ENCODE assay signal across 8 cellular contexts in genomic region chr15:40104865-40105516, GRCh38. TPM values are rescaled to one million over a fixed set of nuclear protein-coding genes. Genes with fewer than 3 reads are reported as not detected.
DNase-seq lines count a peak whose midpoint lies in the region; ATAC-seq and TF ChIP-seq lines count a peak whose summit lies in the region.

No MANE protein-coding gene starts in this region.

- H3K4me3 Mint-ChIP-seq in IgD-negative memory B cell = peak overlapping the region; percentile 82 to 98 (median 94)

- H3F3A ChIP-seq in OCI-LY1 (ENCODE audit: insufficient read depth, low read length) = no peaks in the 10 kb centered on the region; the same call in 1 of the 2 replicates

- H3K9me3 ChIP-seq in OCI-LY1 (ENCODE audit: low read length) (no peaks in the 10 kb centered on the region), mucosa of rectum (ENCODE audit: control insufficient read depth in 2 of 2, low read length in 2 of 2) (no peaks in the 10 kb centered on the region)

- in situ Hi-C loops in GM13977 (cut with MboI; ENCODE audit: low pct_unique_long_range_greater_than_20kb, low sequenced_read_pairs, unreplicated experiment) = loop anchor here (5.0 to 10.0 kb wide), 2 partner anchors 58 to 60 kb away; partner anchors contain the start of gene BUB1B

- H3K4me1 Mint-ChIP-seq in IgD-negative memory B cell = peaks cover 41 to 66% (median 65%) of the 10 kb centered on the region in 3 donors

- peak overlapping the region; percentile 98 for H3K27ac ChIP-seq in OCI-LY1 (ENCODE audit: low read depth, low read length, poor library complexity, severe bottlenecking)
- peak overlapping the region; percentile 70 to 92 for H3K27ac ChIP-seq in mucosa of rectum (ENCODE audit: low read depth in 2 of 2, low read length in 2 of 2)

- H4K20me1 ChIP-seq in OCI-LY1 (ENCODE audit: insufficient read depth, low read length) = no peaks in the 10 kb centered on the region

- H3K4me3 ChIP-seq in OCI-LY1 (ENCODE audit: low read depth, low read length, poor library complexity, severe bottlenecking) (peak overlapping the region; percentile 76), epithelial cell of proximal tubule (ENCODE audit: low read depth, low read length) (peak overlapping the region; percentile 23), mucosa of rectum (ENCODE audit: low read length in 2 of 2) (peak overlapping the region; percentile 16 to 28)

- TF ChIP-seq CTCF in GM13977 (IDR thresholded peaks at IDR 0.05; ENCODE audit: extremely low read depth, insufficient read depth, missing control alignments) = peak; percentile 84
- TF ChIP-seq CTCF in OCI-LY1 (IDR thresholded peaks at IDR 0.05; ENCODE audit: low read length) = peak; percentile 99
- peak; percentile 96 for TF ChIP-seq CTCF in epithelial cell of proximal tubule (conservative IDR thresholded peaks at IDR 0.05; ENCODE audit: low read depth, low read length)

- H3K27me3 ChIP-seq in OCI-LY1 (ENCODE audit: insufficient read depth, low read length) = no peaks in the 10 kb centered on the region
- H3K27me3 ChIP-seq in mucosa of rectum (ENCODE audit: control insufficient read depth in 2 of 2, insufficient read depth in 2 of 2, low read length in 2 of 2) = no peaks in the 10 kb centered on the region

- peaks cover 44% of the 10 kb centered on the region; the same call in 1 of the 2 replicates for H3K36me3 ChIP-seq in OCI-LY1 (ENCODE audit: insufficient read depth, low read length)
- peaks cover 0 to 3% of the 10 kb centered on the region in 2 donors for H3K36me3 ChIP-seq in mucosa of rectum (ENCODE audit: control insufficient read depth in 2 of 2, insufficient read depth in 2 of 2, low read length in 2 of 2)

- H3K9ac ChIP-seq in OCI-LY1 (ENCODE audit: low read length) = peak overlapping the region; percentile 84
- H3K9ac ChIP-seq in mucosa of rectum (ENCODE audit: low read depth in 1 of 2, low read length in 2 of 2) = peak overlapping the region; percentile 54 to 88

- H3K9me3 Mint-ChIP-seq in IgD-negative memory B cell = no peaks in the 10 kb centered on the region

- H3K4me1 ChIP-seq in OCI-LY1 (ENCODE audit: insufficient read depth, low read length, severe bottlenecking) = peaks cover 88% of the 10 kb centered on the region
- peaks cover 84 to 85% of the 10 kb centered on the region in 2 donors for H3K4me1 ChIP-seq in mucosa of rectum (ENCODE audit: control insufficient read depth in 2 of 2, insufficient read depth in 2 of 2, low read length in 2 of 2)

- H2AFZ ChIP-seq in OCI-LY1 (ENCODE audit: low read length) = no peak overlapping the region

- H3K36me3 Mint-ChIP-seq in IgD-negative memory B cell = peaks cover 13% of the 10 kb centered on the region

- peak; percentile 84 for DNase-seq in GM13977 (ENCODE audit: low spot score)
- DNase-seq in activated T-cell treated with anti-CD3 and anti-CD28 coated beads for 24 hours (ENCODE audit: low read depth) = peak; percentile 76
- DNase-seq in epithelial cell of proximal tubule (ENCODE audit: low read depth) = no peak
- DNase-seq in stimulated activated CD8-positive, alpha-beta memory T cell treated with anti-CD3 and anti-CD28 coated beads, Interleukin-4, amount 100 ng/mL, for 24 hours (ENCODE audit: low read depth) = peak; percentile 70

- H3K9me2 ChIP-seq in OCI-LY1 (ENCODE audit: low read depth, low read length) = no peaks in the 10 kb centered on the region

- peak overlapping the region; percentile 82 for H3K4me2 ChIP-seq in OCI-LY1 (ENCODE audit: low read length)

- H3K27ac Mint-ChIP-seq in IgD-negative memory B cell = peak overlapping the region; percentile 86 to 99 (median 97)

- no peaks in the 10 kb centered on the region for H3K27me3 Mint-ChIP-seq in IgD-negative memory B cell

- H3K79me2 ChIP-seq in OCI-LY1 (ENCODE audit: insufficient read depth, low read length) = no peaks in the 10 kb centered on the region

- ATAC-seq in GM21423 (IDR thresholded peaks at IDR 0.05; ENCODE audit: unreplicated experiment) = no peak

RNA-seq across cellular contexts. Expression of gene BMF, which starts 3.7 kb away (rescaled TPM):
- 5.8 TPM for polyA plus RNA-seq in IgD-negative memory B cell
- 4.6 and 33.1 TPM in 2 replicates for total RNA-seq in epithelial cell of proximal tubule

RNA-seq across cellular contexts. Expression of gene BUB1B, which starts 55.9 kb away (rescaled TPM):
- 0.55 TPM for polyA plus RNA-seq in IgD-negative memory B cell
- 59.8 and 86.4 TPM in 2 replicates for total RNA-seq in epithelial cell of proximal tubule

Comparison
In these comparisons a context has a peak if more than half of its experiments do, and no peak if none do; other contexts are left out.
1. H3K4me3 ChIP-seq: peak in every context shown above with its lines; median percentile 76 in OCI-LY1; 23 in epithelial cell of proximal tubule; 22 in mucosa of rectum.